18 cellular contexts compared by ENCODE assay signal in genomic region chr7:145106001-145106400, GRCh38.
DNase-seq lines count a peak whose midpoint lies in the region; ATAC-seq, FAIRE-seq and TF ChIP-seq lines count a peak whose summit lies in the region.
"Had no signal": no experiment of that assay in that cellular context is flagged by ENCODE, and none has a peak within 500 bp of the region (broad histone marks: within the 10 kb centered on the region; RNA-seq: fewer than 3 reads in every experiment).

No MANE protein-coding gene starts in this region.

- no peaks in the 10 kb centered on the region for H3F3A ChIP-seq in PC-3 (ENCODE audit: low read length, unreplicated experiment)

- H3K27me3 ChIP-seq in PC-3 (ENCODE audit: low read length) = 0 out of 2 replicates have a peak, but pooled peaks cover 7% of the 10 kb centered on the region
- H3K27me3 ChIP-seq: dorsolateral prefrontal cortex had no signal

- intact Hi-C loops in PC-3 (cut with micrococcal nuclease) = no loop called here

- POLR2A ChIA-PET in PC-3 (lab: Charles Lee; ENCODE audit: unreplicated experiment) = no interaction called here

- BruUV-seq in PC-3 (replicated peaks; lab: Mats Ljungman, UMichigan) = no TSS peak

- peak; percentile 56 for ATAC-seq in PC-3
- ATAC-seq: naive thymus-derived CD4-positive, alpha-beta T cell had no signal

- H3K36me3 ChIP-seq in PC-3 (ENCODE audit: low read depth, low read length) = no peaks in the 10 kb centered on the region
- H3K36me3 ChIP-seq: WERI-Rb-1 had no signal

- no peaks in the 10 kb centered on the region for H4K20me1 ChIP-seq in PC-3 (ENCODE audit: low read length)

- TF ChIP-seq POLR2A in GM12891 (IDR thresholded peaks at IDR 0.05; ENCODE audit: low read depth, low read length) = no peak

- H3K4me2 ChIP-seq in PC-3 (ENCODE audit: low read length) = peak overlapping the region; percentile 68

- no peaks in the 10 kb centered on the region for H3K9me2 ChIP-seq in PC-3 (replicated peaks; ENCODE audit: low read length)

- H3K27ac ChIP-seq in PC-3 (ENCODE audit: low read length) = peak overlapping the region; percentile 86
- H3K27ac ChIP-seq: dorsolateral prefrontal cortex, WERI-Rb-1 had no signal

- no peaks in the 10 kb centered on the region for H3K79me2 ChIP-seq in PC-3 (ENCODE audit: low read length)

- FAIRE-seq in GM12891 (lab: Jason Lieb, UNC) = no peak
- FAIRE-seq: frontal cortex, H1, islet of Langerhans, small intestine had no signal

- H3K4me1 ChIP-seq in PC-3 (ENCODE audit: insufficient read depth, low read length) = peaks cover 18% of the 10 kb centered on the region

- peak overlapping the region; percentile 35; the same call in 1 of the 2 replicates for H3K9ac ChIP-seq in PC-3 (ENCODE audit: low read length)

- DNase-seq in COLO829 (ENCODE audit: low spot score) = peak; percentile 35
- peak; percentile 65 for DNase-seq in NCI-H1436 treated with DMSO at 0.1 percent for 48 hours (lab: John Stamatoyannopoulos, UW)
- DNase-seq in PC-3 = peak; percentile 73
- DNase-seq in iPS-NIHi11 (ENCODE audit: low spot score) = peak; percentile 23
- no peak for DNase-seq in GM12891 (ENCODE audit: insufficient read length, low spot score)
- DNase-seq in stimulated activated CD4-positive, alpha-beta T cell treated with anti-CD3 and anti-CD28 coated beads, Interleukin-12 subunit alpha, Interleukin-12 subunit beta, amount 100 ng/mL, for 4 hours = no peak
- no peak for DNase-seq in SKM-1 (lab: John Stamatoyannopoulos, UW; ENCODE audit: unreplicated experiment)
- no peak for DNase-seq in NCI-H1694 (lab: John Stamatoyannopoulos, UW)
- DNase-seq: amniotic stem cell; dorsolateral prefrontal cortex; naive thymus-derived CD4-positive, alpha-beta T cell; NCI-H446; SHP77; small intestine; WERI-Rb-1 had no signal

- no peak for TF ChIP-seq CTCF in PC-3 (conservative IDR thresholded peaks at IDR 0.05; ENCODE audit: low read depth, low read length)

- CTCF ChIA-PET in PC-3 (lab: Charles Lee) = no interaction called here

- H3K4me3 ChIP-seq in PC-3 (ENCODE audit: low read length) = peak overlapping the region; percentile 28
- H3K4me3 ChIP-seq: dorsolateral prefrontal cortex had no signal

- H2AFZ ChIP-seq in PC-3 (ENCODE audit: low read length) = no peak overlapping the region

- H3K9me3 ChIP-seq in PC-3 (ENCODE audit: low read length) = no peaks in the 10 kb centered on the region

TF ChIP-seq in GM12891, 5 proteins besides CTCF, POLR2A, EP300 and RAD21:
- TF ChIP-seq POLR2AphosphoS5 (IDR thresholded peaks at IDR 0.05; ENCODE audit: low read depth, low read length) = no peak
- TF ChIP-seq POU2F2 (IDR thresholded peaks at IDR 0.05; ENCODE audit: low read depth, low read length) = no peak
- TF ChIP-seq SPI1 (IDR thresholded peaks at IDR 0.05; ENCODE audit: low read depth, low read length) = no peak
- no peak for TF ChIP-seq TAF1 (IDR thresholded peaks at IDR 0.05; ENCODE audit: low read depth, low read length)
- no peak for TF ChIP-seq PAX5 (IDR thresholded peaks at IDR 0.05; ENCODE audit: insufficient read depth, low read length, severe bottlenecking)

Comparison
In these comparisons a context has a peak if more than half of its experiments do, and no peak if none do; other contexts are left out.
1. DNase-seq: peak in COLO829 (single experiment), NCI-H1436 treated with DMSO at 0.1 percent for 48 hours (single experiment), PC-3 (single experiment) and iPS-NIHi11 (single experiment); none in GM12891 (single experiment), stimulated activated CD4-positive, alpha-beta T cell treated with anti-CD3 and anti-CD28 coated beads, Interleukin-12 subunit alpha, Interleukin-12 subunit beta, amount 100 ng/mL, for 4 hours (single experiment), SKM-1 (single experiment) and NCI-H1694 (single experiment).